In the genomic region with DNA sequence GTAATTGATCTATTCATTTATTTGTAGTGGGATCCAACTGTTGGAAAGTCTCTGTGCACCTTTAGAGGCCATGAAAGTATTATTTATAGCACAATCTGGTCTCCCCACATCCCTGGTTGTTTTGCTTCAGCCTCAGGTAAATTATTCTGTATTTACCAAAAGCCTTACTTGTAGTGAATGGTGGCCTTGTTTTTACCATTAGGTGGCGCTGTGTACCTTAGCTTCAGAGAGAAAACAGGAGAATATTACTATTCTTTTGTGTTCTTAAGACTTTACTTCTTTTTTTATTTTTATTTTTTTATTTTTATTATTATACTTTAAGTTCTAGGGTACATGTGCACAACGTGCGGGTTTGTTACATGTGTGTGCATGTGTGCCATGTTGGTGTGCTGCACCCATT, we compare ENCODE assay signal across 8 cellular contexts. TPM values are rescaled to one million over a fixed set of nuclear protein-coding genes. Genes with fewer than 3 reads are reported as not detected.
A peak's percentile ranks its signal among the peaks of the same experiment; 100 is the strongest.
DNase-seq lines count a peak whose midpoint lies in the region; ATAC-seq, FAIRE-seq and TF ChIP-seq lines count a peak whose summit lies in the region.

No MANE protein-coding gene starts in this region.

- peak; percentile 63 for TF ChIP-seq CTCF in CD8-positive, alpha-beta T cell (IDR thresholded peaks at IDR 0.05)
- TF ChIP-seq CTCF in GM12875 (IDR thresholded peaks at IDR 0.05; ENCODE audit: borderline replicate concordance, insufficient read depth, low read depth, low read length) (peak; percentile 56; the same call in 1 of the 2 replicates), astrocyte of the spinal cord (IDR thresholded peaks at IDR 0.05; ENCODE audit: low read depth, low read length) (peak; percentile 79), thyroid gland (IDR thresholded peaks at IDR 0.05) (peak in 5 of 6 experiments; percentile 28 to 82 (median 59))

- H3K4me3 Mint-ChIP-seq in CD8-positive, alpha-beta T cell, result no peak overlapping the region

- 60 to 63% methylated on average over 3 of the region's 3 CpGs for WGBS in thyroid gland, 2 donors

- no peak overlapping the region for H3K27ac Mint-ChIP-seq in CD8-positive, alpha-beta T cell

- peaks cover 3% of the 10 kb centered on the region for H3K4me1 Mint-ChIP-seq in CD8-positive, alpha-beta T cell (ENCODE audit: low read depth)

- TF ChIP-seq POLR2A in thyroid gland (IDR thresholded peaks at IDR 0.05), result no peak
- no peak for TF ChIP-seq POLR2A in GM12891 (IDR thresholded peaks at IDR 0.05; ENCODE audit: low read depth, low read length)

- no peaks in the 10 kb centered on the region for H3K9me3 ChIP-seq in CD8-positive, alpha-beta T cell (ENCODE audit: low read length)
- no peaks in the 10 kb centered on the region for H3K9me3 ChIP-seq in thyroid gland

- peaks cover 47% of the 10 kb centered on the region for H3K36me3 Mint-ChIP-seq in CD8-positive, alpha-beta T cell

- no peaks in the 10 kb centered on the region for H3K4me1 ChIP-seq in CD8-positive, alpha-beta T cell (ENCODE audit: insufficient read depth, low read length)
- peaks cover 0 to 4% of the 10 kb centered on the region in 2 donors for H3K4me1 ChIP-seq in thyroid gland

- peak; percentile 46 for ATAC-seq in CD8-positive, alpha-beta T cell
- no peak for ATAC-seq in HG02571 (IDR thresholded peaks at IDR 0.05; ENCODE audit: unreplicated experiment)

- CTCF ChIA-PET in CD8-positive, alpha-beta T cell (lab: Charles Lee), result interaction anchor here (0.8 kb wide), 1 partner anchor 202 kb away, joined by 4 read pairs; no protein-coding TSS in a partner anchor

- POLR2A ChIA-PET in CD8-positive, alpha-beta T cell (lab: Charles Lee), result no interaction called here

- H3K4me3 ChIP-seq in CD8-positive, alpha-beta T cell (ENCODE audit: low read depth, low read length), result no peak overlapping the region
- no peak overlapping the region for H3K4me3 ChIP-seq in GM12875 (ENCODE audit: low read depth, low read length)
- H3K4me3 ChIP-seq in astrocyte of the spinal cord (ENCODE audit: low read depth, low read length), result no peak overlapping the region
- H3K4me3 ChIP-seq in thyroid gland (replicated peaks in 1 of 3), result no peak overlapping the region

- H3K27me3 Mint-ChIP-seq in CD8-positive, alpha-beta T cell (ENCODE audit: low read depth), result no peaks in the 10 kb centered on the region

- H3K27me3 ChIP-seq in CD8-positive, alpha-beta T cell (ENCODE audit: insufficient read depth, low read length), result no peaks in the 10 kb centered on the region
- H3K27me3 ChIP-seq in thyroid gland, result no peaks in the 10 kb centered on the region

- intact Hi-C loops in CD8-positive, alpha-beta T cell (cut with DNase I, micrococcal nuclease), result loop anchor here in 1 of 2 experiments (10.0 kb wide), 1 partner anchor 799 kb away; no protein-coding TSS in a partner anchor
- intact Hi-C loops in thyroid gland (cut with DNase I), result no loop called here

- in situ Hi-C loops in astrocyte of the spinal cord (cut with HindIII; ENCODE audit: low sequenced_read_pairs), result no loop called here

- DNase-seq in CD8-positive, alpha-beta T cell, result peak in 2 of 7 experiments; percentile 18 to 20
- peak; percentile 18 for DNase-seq in NCI-H446 treated with DMSO at 0.1 percent for 48 hours (lab: John Stamatoyannopoulos, UW)
- peak; percentile 60 for DNase-seq in astrocyte of the spinal cord (ENCODE audit: low read depth, low spot score)
- DNase-seq in iris pigment epithelial cell (ENCODE audit: low read depth), result peak; percentile 74
- DNase-seq in thyroid gland, result peak; percentile 44 to 57
- DNase-seq in GM12891 (ENCODE audit: insufficient read length, low spot score), result no peak

- no peaks in the 10 kb centered on the region for H3K9me3 Mint-ChIP-seq in CD8-positive, alpha-beta T cell

- FAIRE-seq in GM12891 (lab: Jason Lieb, UNC), result no peak

- no peak overlapping the region for H3K27ac ChIP-seq in CD8-positive, alpha-beta T cell (ENCODE audit: low read depth, low read length)
- no peak overlapping the region for H3K27ac ChIP-seq in thyroid gland

- H3K36me3 ChIP-seq in CD8-positive, alpha-beta T cell (ENCODE audit: insufficient read depth, low read length), result no peaks in the 10 kb centered on the region
- no peaks in the 10 kb centered on the region for H3K36me3 ChIP-seq in thyroid gland

TF ChIP-seq in GM12891, 5 proteins besides CTCF, POLR2A, EP300 and RAD21:
- TF ChIP-seq POLR2AphosphoS5 (IDR thresholded peaks at IDR 0.05; ENCODE audit: low read depth, low read length) (no peak), POU2F2 (IDR thresholded peaks at IDR 0.05; ENCODE audit: low read depth, low read length) (no peak)

RNA-seq across cellular contexts. Expression of a gene that starts 23.7 kb away (rescaled TPM):
- 1 to 10 TPM; 2.6 to 2.8 TPM for total RNA-seq in CD8-positive, alpha-beta T cell
- 10 to 100 TPM; 16.4 to 23.9 (median 18.2) TPM for total RNA-seq in thyroid gland
- polyA plus RNA-seq in GM12891 (2012; ENCODE audit: low read depth, missing spikeins), result 6.8 TPM

RNA-seq across cellular contexts. Expression of a gene that starts 53.8 kb away (rescaled TPM):
- 10 to 100 TPM; 11.1 to 11.3 TPM for total RNA-seq in CD8-positive, alpha-beta T cell
- total RNA-seq in thyroid gland, result 10 to 100 TPM; 28.1 to 68.0 (median 46.5) TPM
- polyA plus RNA-seq in GM12891 (2012; ENCODE audit: low read depth, missing spikeins), result 15.0 TPM

Comparison
In these comparisons a context has a peak if more than half of its experiments do, and no peak if none do; other contexts are left out.
1. RNA of a gene that starts 23.7 kb away (total RNA-seq): 16.4 to 23.9 TPM in thyroid gland; 2.6 to 2.8 TPM in CD8-positive, alpha-beta T cell; every median in the first group is over 4 times any median in the second.
2. Peak in every context shown above with its lines, with median percentiles within 50 percentile points of each other: CTCF ChIP-seq.